Comparison of ENCODE assay signal across 9 cellular contexts in genomic region chr5:35003018-35003957, GRCh38. TPM values are rescaled to one million over a fixed set of nuclear protein-coding genes. Genes with fewer than 3 reads are reported as not detected.
DNase-seq lines count a peak whose midpoint lies in the region; ATAC-seq and TF ChIP-seq lines count a peak whose summit lies in the region.
"Had no signal": no experiment of that assay in that cellular context is flagged by ENCODE, and none has a peak within 500 bp of the region (broad histone marks: within the 10 kb centered on the region; RNA-seq: fewer than 3 reads in every experiment).

No MANE protein-coding gene starts in this region.

- no peak overlapping the region for H3K4ac ChIP-seq in trophoblast cell (ENCODE audit: low read depth, low read length)

- H2BK12ac ChIP-seq in trophoblast cell (ENCODE audit: low read length) = no peak overlapping the region

- H3K4me3 ChIP-seq in LNCaP clone FGC (ENCODE audit: low read depth, low read length) = no peak overlapping the region
- H3K4me3 ChIP-seq in trophoblast cell (ENCODE audit: low read depth, low read length) = no peak overlapping the region

- H3K27ac ChIP-seq in trophoblast cell (ENCODE audit: low read depth, low read length) = no peak overlapping the region
- H3K27ac ChIP-seq: epithelial cell of prostate had no signal

- TF ChIP-seq CTCF in LNCaP clone FGC (IDR thresholded peaks at IDR 0.05; ENCODE audit: control insufficient read depth, extremely low read depth, insufficient read depth) = peak; percentile 90

- H2AK5ac ChIP-seq in trophoblast cell (ENCODE audit: low read length) = no peak overlapping the region

- H2AFZ ChIP-seq in trophoblast cell (ENCODE audit: insufficient read depth, low read length, poor library complexity) = no peak overlapping the region

- H3K14ac ChIP-seq in trophoblast cell (ENCODE audit: low read length) = no peak overlapping the region

- H4K12ac ChIP-seq in trophoblast cell (ENCODE audit: low read depth, low read length) = no peak overlapping the region

- no CpG with 5 or more reads among the region's 18 CpGs for WGBS in trophoblast cell (ENCODE audit: extremely low coverage, insufficient coverage, insufficient read length)

- ATAC-seq in GM21619 (IDR thresholded peaks at IDR 0.05; ENCODE audit: unreplicated experiment) = peak; percentile 72

- H3K18ac ChIP-seq in trophoblast cell (ENCODE audit: low read length) = no peak overlapping the region

- H3K9ac ChIP-seq in trophoblast cell (ENCODE audit: low read length) = no peak overlapping the region

- no peaks in the 10 kb centered on the region for H3K27me3 ChIP-seq in trophoblast cell (ENCODE audit: insufficient read depth, low read length)

- H4K8ac ChIP-seq in trophoblast cell (ENCODE audit: low read depth, low read length) = no peak overlapping the region

- H3K23ac ChIP-seq in trophoblast cell (ENCODE audit: low read length) = no peak overlapping the region

- no peaks in the 10 kb centered on the region for H3K79me1 ChIP-seq in trophoblast cell (ENCODE audit: low read length)

- H3K4me2 ChIP-seq in trophoblast cell (ENCODE audit: low read length) = no peak overlapping the region

- H3K9me3 ChIP-seq in trophoblast cell (ENCODE audit: insufficient read depth, low read depth, low read length) = no peaks in the 10 kb centered on the region

- no peak overlapping the region for H4K91ac ChIP-seq in trophoblast cell (ENCODE audit: low read depth, low read length)

- no peak overlapping the region for H2BK5ac ChIP-seq in trophoblast cell (ENCODE audit: low read depth, low read length, poor library complexity)

- H2BK120ac ChIP-seq in trophoblast cell (ENCODE audit: insufficient read depth, low read length, poor library complexity) = no peak overlapping the region

- H3K36me3 ChIP-seq in trophoblast cell (ENCODE audit: control insufficient read depth in 1 of 2, insufficient read depth in 2 of 2, low read length in 2 of 2) = no peaks in the 10 kb centered on the region

- DNase-seq in EH (ENCODE audit: low read depth) (peak; percentile 66), LNCaP clone FGC (ENCODE audit: low read depth) (no peak), RPMI7951 (ENCODE audit: low read depth) (peak; percentile 53), foreskin melanocyte (peak; percentile 52), trophoblast cell (peak; percentile 81 to 95), mesenteric fat pad (ENCODE audit: low spot score) (no peak)
- peak; percentile 31 for DNase-seq in activated T-helper 9 cell treated with anti-CD3 and anti-CD28 coated beads, Interleukin-2, amount 50 U/mL, for 16 hours (ENCODE audit: low read depth)

- H3K79me2 ChIP-seq in trophoblast cell (ENCODE audit: control insufficient read depth, insufficient read depth, low read length, poor library complexity) = no peaks in the 10 kb centered on the region

- H3K4me1 ChIP-seq in trophoblast cell (ENCODE audit: control insufficient read depth in 1 of 2, insufficient read depth in 2 of 2, low read length in 2 of 2) = no peaks in the 10 kb centered on the region

RNA-seq across cellular contexts. Expression of gene AGXT2, which starts 44.5 kb away (rescaled TPM):
- total RNA-seq in RPMI7951 (2014; rRNA removed; shearing (Covaris generic)) = not detected in 2 replicates
- polyA plus RNA-seq in trophoblast cell (2013) = 0.15 and 0.25 TPM in 2 replicates
- not detected for total RNA-seq in mesenteric fat pad

Comparison
In these comparisons a context has a peak if more than half of its experiments do, and no peak if none do; other contexts are left out.
1. DNase-seq: peak in EH (single experiment), RPMI7951 (single experiment), activated T-helper 9 cell treated with anti-CD3 and anti-CD28 coated beads, Interleukin-2, amount 50 U/mL, for 16 hours (single experiment), foreskin melanocyte (single experiment) and trophoblast cell (2 of 2); none in LNCaP clone FGC (single experiment) and mesenteric fat pad (single experiment).